In genomic region chrX:53433651-53434639, GRCh38 we compare ENCODE assay signal across 8 cellular contexts.
DNase-seq lines count a peak whose midpoint lies in the region; ATAC-seq and TF ChIP-seq lines count a peak whose summit lies in the region.

Gene HSD17B10 (minus strand): TSS chrX:53434370. CDS start chrX:53434345, 25 bp downstream.

- peak; percentile 99 for ATAC-seq in HG03432 (IDR thresholded peaks at IDR 0.05; ENCODE audit: unreplicated experiment)

- DNase-seq in AG20443 (ENCODE audit: low spot score) (peak; percentile 91), NCI-H524 treated with DMSO at 0.1 percent for 48 hours (lab: John Stamatoyannopoulos, UW) (peak; percentile 50), kidney tubule cell (ENCODE audit: low spot score) (peak; percentile 84)
- DNase-seq in activated CD4-positive, alpha-beta T cell treated with anti-CD3 and anti-CD28 coated beads for 4 hours, result peak; percentile 83 to 86
- peak; percentile 73 to 78 for DNase-seq in stimulated activated CD4-positive, alpha-beta T cell treated with anti-CD3 and anti-CD28 coated beads, Interleukin-1b, Interleukin-23, amount 100 ng/mL, for 4 hours (ENCODE audit: low read depth in 2 of 2)

- peak; percentile 71 for TF ChIP-seq POLR2A in GM19099 (IDR thresholded peaks at IDR 0.05; ENCODE audit: extremely low read depth, insufficient read length, low read depth)

- H3K27ac ChIP-seq in cingulate gyrus (ENCODE audit: low read depth, low read length), result peak within 1 kb of the TSS; percentile 72

Comparison
In these comparisons a context has a peak if more than half of its experiments do, and no peak if none do; other contexts are left out.
1. Peak in every context shown above with its lines: DNase-seq, ATAC-seq and H3K27ac ChIP-seq.